Comparison of ENCODE assay signal across 13 cellular contexts in the genomic region with DNA sequence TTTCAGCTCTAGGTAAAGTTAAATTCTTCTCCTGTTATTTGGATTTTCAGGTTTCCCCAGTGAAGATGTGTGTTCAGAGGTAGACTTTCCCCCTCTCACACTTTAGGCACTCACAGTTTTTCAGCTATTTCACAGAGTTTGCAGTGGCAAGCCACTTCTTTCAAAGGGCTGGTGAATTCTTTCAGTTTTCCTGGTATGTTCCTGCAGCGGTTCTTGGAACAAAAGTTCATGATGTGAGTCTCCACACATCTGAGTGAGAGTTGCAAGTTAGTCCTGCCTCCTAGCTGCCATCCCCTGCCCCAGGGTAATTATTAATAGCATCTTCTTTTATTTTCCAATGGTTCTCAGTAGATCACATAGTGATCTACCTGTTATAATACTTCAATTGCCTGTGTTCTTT. TPM values are rescaled to one million over a fixed set of nuclear protein-coding genes. Genes with fewer than 3 reads are reported as not detected.
DNase-seq lines count a peak whose midpoint lies in the region; ATAC-seq and TF ChIP-seq lines count a peak whose summit lies in the region.
"Had no signal": no experiment of that assay in that cellular context is flagged by ENCODE, and none has a peak within 500 bp of the region (broad histone marks: within the 10 kb centered on the region; RNA-seq: fewer than 3 reads in every experiment).

No MANE protein-coding gene starts in this region.

- peaks cover 0 to 6% (median 5%) of the 10 kb centered on the region in 3 donors for H3K9me3 Mint-ChIP-seq in IgD-negative memory B cell
- peaks cover 27% of the 10 kb centered on the region for H3K9me3 Mint-ChIP-seq in dendritic cell treated with granulocyte-macrophage colony-stimulating factor and Interleukin-4, amounts not matched to agents 40 ng/mL and 50 ng/mL, for 4 days

- H3K4me2 ChIP-seq in BLaER1, result peak overlapping the region; percentile 56

- H3K4me1 Mint-ChIP-seq in IgD-negative memory B cell, result peaks cover 17 to 22% (median 20%) of the 10 kb centered on the region in 3 donors
- peaks cover 61% of the 10 kb centered on the region for H3K4me1 Mint-ChIP-seq in dendritic cell treated with granulocyte-macrophage colony-stimulating factor and Interleukin-4, amounts not matched to agents 40 ng/mL and 50 ng/mL, for 4 days (ENCODE audit: low read depth)

- DNase-seq in gastrocnemius medialis (no peak), midbrain (lab: John Stamatoyannopoulos, UW) (no peak), AG08395 (ENCODE audit: low spot score) (no peak)

- H3K9ac ChIP-seq in BLaER1, result peak overlapping the region; percentile 32

- H3K9me3 ChIP-seq in BLaER1, result peaks cover 33% of the 10 kb centered on the region
- H3K9me3 ChIP-seq in gastrocnemius medialis, result no peaks in the 10 kb centered on the region
- H3K9me3 ChIP-seq: neutrophil had no signal

- intact Hi-C loops in dendritic cell treated with granulocyte-macrophage colony-stimulating factor and Interleukin-4, amounts not matched to agents 40 ng/mL and 50 ng/mL, for 4 days (cut with micrococcal nuclease), result loop anchor here (1.0 to 2.0 kb wide), 3 partner anchors 62 to 178 kb away; no protein-coding TSS in a partner anchor
- intact Hi-C loops in gastrocnemius medialis (cut with DNase I; ENCODE audit: low total_unique reads), result loop anchor here (2.0 kb wide), 1 partner anchor 178 kb away; no protein-coding TSS in a partner anchor

- peak overlapping the region; percentile 0 to 78 (median 23) for H3K27ac Mint-ChIP-seq in IgD-negative memory B cell
- H3K27ac Mint-ChIP-seq in dendritic cell treated with granulocyte-macrophage colony-stimulating factor and Interleukin-4, amounts not matched to agents 40 ng/mL and 50 ng/mL, for 4 days, result peak overlapping the region; percentile 98
- H3K27ac Mint-ChIP-seq: WTC11 had no signal

- peak overlapping the region; percentile 72 for H3K27ac ChIP-seq in BLaER1
- no peak overlapping the region for H3K27ac ChIP-seq in gastrocnemius medialis
- H3K27ac ChIP-seq: coronary artery, HL-60, neutrophil had no signal

- H3K4me1 ChIP-seq in BLaER1, result peaks cover 66% of the 10 kb centered on the region
- H3K4me1 ChIP-seq in gastrocnemius medialis, result no peaks in the 10 kb centered on the region

- H3K4me3 Mint-ChIP-seq in IgD-negative memory B cell, result peak overlapping the region in 1 of 4 donors; percentile 42
- H3K4me3 Mint-ChIP-seq in dendritic cell treated with granulocyte-macrophage colony-stimulating factor and Interleukin-4, amounts not matched to agents 40 ng/mL and 50 ng/mL, for 4 days, result no peak overlapping the region
- H3K4me3 Mint-ChIP-seq: WTC11 had no signal

- H4K20me1 ChIP-seq in BLaER1, result no peaks in the 10 kb centered on the region

- H3K36me3 ChIP-seq in BLaER1, result peaks cover 52% of the 10 kb centered on the region
- H3K36me3 ChIP-seq in gastrocnemius medialis, result no peaks in the 10 kb centered on the region
- H3K36me3 ChIP-seq: neutrophil had no signal

- TF ChIP-seq CTCF in gastrocnemius medialis (IDR thresholded peaks at IDR 0.05 in 4 of 5, conservative IDR thresholded peaks at IDR 0.05 in 1 of 5), result no peak

- H3K4me3 ChIP-seq in BLaER1 (no peak overlapping the region), gastrocnemius medialis (no peak overlapping the region)
- H3K4me3 ChIP-seq: coronary artery had no signal

- no peaks in the 10 kb centered on the region for H3K27me3 Mint-ChIP-seq in IgD-negative memory B cell
- H3K27me3 Mint-ChIP-seq in dendritic cell treated with granulocyte-macrophage colony-stimulating factor and Interleukin-4, amounts not matched to agents 40 ng/mL and 50 ng/mL, for 4 days, result no peaks in the 10 kb centered on the region

- H3K27me3 ChIP-seq in BLaER1 (no peaks in the 10 kb centered on the region), gastrocnemius medialis (no peaks in the 10 kb centered on the region)
- H3K27me3 ChIP-seq: neutrophil had no signal

- peaks cover 3% of the 10 kb centered on the region for H3K36me3 Mint-ChIP-seq in IgD-negative memory B cell
- H3K36me3 Mint-ChIP-seq in dendritic cell treated with granulocyte-macrophage colony-stimulating factor and Interleukin-4, amounts not matched to agents 40 ng/mL and 50 ng/mL, for 4 days (ENCODE audit: low read depth), result peaks cover 70% of the 10 kb centered on the region

- no peak for TF ChIP-seq POLR2A in gastrocnemius medialis (IDR thresholded peaks at IDR 0.05)

- in situ Hi-C loops in gastrocnemius medialis (cut with MboI; ENCODE audit: low sequenced_read_pairs in 4 of 4), result no loop called here

- peak; percentile 4 for ATAC-seq in GM19035 (IDR thresholded peaks at IDR 0.05; ENCODE audit: unreplicated experiment)
- ATAC-seq in gastrocnemius medialis, result no peak
- ATAC-seq in HG03175 (IDR thresholded peaks at IDR 0.05; ENCODE audit: unreplicated experiment), result no peak

RNA-seq across cellular contexts. Expression of gene CD84, which starts 27.3 kb away (rescaled TPM):
- 8.7 TPM for polyA plus RNA-seq in IgD-negative memory B cell
- total RNA-seq in gastrocnemius medialis, result 1 to 10 TPM in 2 of 4 donors, under 1 TPM in 2; 0.10 to 1.1 (median 0.87) TPM
- polyA plus RNA-seq: BJ had no signal

RNA-seq across cellular contexts. Expression of gene SLAMF1, which starts 40.2 kb away (rescaled TPM):
- polyA plus RNA-seq in IgD-negative memory B cell, result 17.2 TPM
- not detected for total RNA-seq in gastrocnemius medialis
- polyA plus RNA-seq: BJ had no signal
